In genomic region chr5:44774279-44774880, GRCh38 we compare ENCODE assay signal across 8 cellular contexts. TPM values are rescaled to one million over a fixed set of nuclear protein-coding genes. Genes with fewer than 3 reads are reported as not detected.
A peak's percentile ranks its signal among the peaks of the same experiment; 100 is the strongest.
DNase-seq lines count a peak whose midpoint lies in the region; ATAC-seq and TF ChIP-seq lines count a peak whose summit lies in the region.

No MANE protein-coding gene starts in this region.

- H3K9me3 Mint-ChIP-seq in CD4-positive, alpha-beta memory T cell = no peaks in the 10 kb centered on the region
- no peaks in the 10 kb centered on the region for H3K9me3 Mint-ChIP-seq in stimulated activated memory B cell treated with anti-CD40 and anti-IgM and Interleukin-4, amounts not matched to agents 10 μg/mL and 1 μg/mL and 100 μg/mL, for 72 hours
- H3K9me3 Mint-ChIP-seq in activated CD8-positive, alpha-beta memory T cell treated with anti-CD3 and anti-CD28 coated beads, Interleukin-2, amount 10 ng/mL, durations not matched to agents 7 days and 5 days (ENCODE audit: low read depth) = no peaks in the 10 kb centered on the region

- H3K27ac ChIP-seq in CD4-positive, alpha-beta memory T cell (ENCODE audit: low read depth, low read length) = no peak overlapping the region
- no peak overlapping the region for H3K27ac ChIP-seq in Karpas-422 (ENCODE audit: low read length)
- no peak overlapping the region for H3K27ac ChIP-seq in RWPE2 (ENCODE audit: poor library complexity, severe bottlenecking)

- no peaks in the 10 kb centered on the region for H3K9me3 ChIP-seq in CD4-positive, alpha-beta memory T cell (ENCODE audit: control insufficient read depth in 1 of 2, low read length in 2 of 2)
- no peaks in the 10 kb centered on the region for H3K9me3 ChIP-seq in Karpas-422 (ENCODE audit: low read length)
- H3K9me3 ChIP-seq in RWPE2 (ENCODE audit: severe bottlenecking) = no peaks in the 10 kb centered on the region

- H3K4me2 ChIP-seq in Karpas-422 (ENCODE audit: low read depth, low read length, poor library complexity, severe bottlenecking) = no peak overlapping the region

- DNase-seq in CD4-positive, alpha-beta memory T cell = peak in 4 of 5 donors; percentile 13 to 21 (median 18)
- DNase-seq in GM19240 (ENCODE audit: insufficient read length, low spot score) = peak; percentile 0
- DNase-seq in Karpas-422 = peak; percentile 81
- DNase-seq in RWPE2 (ENCODE audit: low spot score) = no peak
- peak; percentile 78 for DNase-seq in fibroblast of peridontal ligament (ENCODE audit: extremely low read depth)
- peak; percentile 8 for DNase-seq in retinal pigment epithelial cell (ENCODE audit: low read depth)
- DNase-seq in activated CD8-positive, alpha-beta memory T cell treated with anti-CD3 and anti-CD28 coated beads, Interleukin-2, amount 10 ng/mL, durations not matched to agents 7 days and 5 days = no peak

- no peaks in the 10 kb centered on the region for H3K9me2 ChIP-seq in Karpas-422 (replicated peaks; ENCODE audit: insufficient read depth, low read length)

- H3K36me3 ChIP-seq in CD4-positive, alpha-beta memory T cell (ENCODE audit: insufficient read depth, low read length) = no peaks in the 10 kb centered on the region
- H3K36me3 ChIP-seq in Karpas-422 (ENCODE audit: insufficient read depth, low read length) = 0 out of 2 replicates have a peak, but pooled peaks cover 6% of the 10 kb centered on the region
- no peaks in the 10 kb centered on the region for H3K36me3 ChIP-seq in RWPE2 (ENCODE audit: low read depth)

- H3K27me3 ChIP-seq in CD4-positive, alpha-beta memory T cell (ENCODE audit: insufficient read depth, low read length) = no peaks in the 10 kb centered on the region
- H3K27me3 ChIP-seq in Karpas-422 (ENCODE audit: low read length) (no peaks in the 10 kb centered on the region), RWPE2 (ENCODE audit: insufficient read depth, poor library complexity, severe bottlenecking) (no peaks in the 10 kb centered on the region)

- no peak overlapping the region for H2AFZ ChIP-seq in Karpas-422 (ENCODE audit: low read length)

- POLR2A ChIA-PET in CD4-positive, alpha-beta memory T cell (lab: Charles Lee; ENCODE audit: partially characterized antibody) = no interaction called here

- H3K4me1 Mint-ChIP-seq in CD4-positive, alpha-beta memory T cell = no peaks in the 10 kb centered on the region
- no peaks in the 10 kb centered on the region for H3K4me1 Mint-ChIP-seq in stimulated activated memory B cell treated with anti-CD40 and anti-IgM and Interleukin-4, amounts not matched to agents 10 μg/mL and 1 μg/mL and 100 μg/mL, for 72 hours
- no peaks in the 10 kb centered on the region for H3K4me1 Mint-ChIP-seq in activated CD8-positive, alpha-beta memory T cell treated with anti-CD3 and anti-CD28 coated beads, Interleukin-2, amount 10 ng/mL, durations not matched to agents 7 days and 5 days

- intact Hi-C loops in CD4-positive, alpha-beta memory T cell (cut with micrococcal nuclease) = loop anchor here (2.0 to 5.0 kb wide), 2 partner anchors 238 to 1142 kb away; no protein-coding TSS in a partner anchor

- CTCF ChIA-PET in CD4-positive, alpha-beta memory T cell (lab: Charles Lee; ENCODE audit: partially characterized antibody) = interaction anchor here (1.0 to 1.4 kb wide), 4 partner anchors 10 to 1143 kb away, joined by 3 to 5 read pairs (median 4); no protein-coding TSS in a partner anchor
- CTCF ChIA-PET in activated CD8-positive, alpha-beta memory T cell treated with anti-CD3 and anti-CD28 coated beads, Interleukin-2, amount 10 ng/mL, durations not matched to agents 7 days and 5 days (lab: Charles Lee) = interaction anchor here (1.0 to 1.8 kb wide), 2 partner anchors 228 to 1143 kb away, joined by 3 to 6 read pairs; no protein-coding TSS in a partner anchor

- H3K9ac ChIP-seq in Karpas-422 (ENCODE audit: low read length) = no peak overlapping the region

- H3K27me3 Mint-ChIP-seq in CD4-positive, alpha-beta memory T cell = peaks cover 6 to 9% of the 10 kb centered on the region in 2 donors
- peaks cover 8% of the 10 kb centered on the region for H3K27me3 Mint-ChIP-seq in stimulated activated memory B cell treated with anti-CD40 and anti-IgM and Interleukin-4, amounts not matched to agents 10 μg/mL and 1 μg/mL and 100 μg/mL, for 72 hours
- H3K27me3 Mint-ChIP-seq in activated CD8-positive, alpha-beta memory T cell treated with anti-CD3 and anti-CD28 coated beads, Interleukin-2, amount 10 ng/mL, durations not matched to agents 7 days and 5 days = peaks cover 11% of the 10 kb centered on the region

- H3K36me3 Mint-ChIP-seq in CD4-positive, alpha-beta memory T cell = no peaks in the 10 kb centered on the region
- no peaks in the 10 kb centered on the region for H3K36me3 Mint-ChIP-seq in stimulated activated memory B cell treated with anti-CD40 and anti-IgM and Interleukin-4, amounts not matched to agents 10 μg/mL and 1 μg/mL and 100 μg/mL, for 72 hours
- H3K36me3 Mint-ChIP-seq in activated CD8-positive, alpha-beta memory T cell treated with anti-CD3 and anti-CD28 coated beads, Interleukin-2, amount 10 ng/mL, durations not matched to agents 7 days and 5 days = no peaks in the 10 kb centered on the region

- 0 out of 2 replicates have a peak, but pooled peaks cover 4% of the 10 kb centered on the region for H4K20me1 ChIP-seq in Karpas-422 (ENCODE audit: insufficient read depth, low read depth, low read length)

- H3K27ac Mint-ChIP-seq in CD4-positive, alpha-beta memory T cell = no peak overlapping the region
- no peak overlapping the region for H3K27ac Mint-ChIP-seq in stimulated activated memory B cell treated with anti-CD40 and anti-IgM and Interleukin-4, amounts not matched to agents 10 μg/mL and 1 μg/mL and 100 μg/mL, for 72 hours
- H3K27ac Mint-ChIP-seq in activated CD8-positive, alpha-beta memory T cell treated with anti-CD3 and anti-CD28 coated beads, Interleukin-2, amount 10 ng/mL, durations not matched to agents 7 days and 5 days = no peak overlapping the region

- no peak overlapping the region for H3K4me3 Mint-ChIP-seq in CD4-positive, alpha-beta memory T cell
- H3K4me3 Mint-ChIP-seq in stimulated activated memory B cell treated with anti-CD40 and anti-IgM and Interleukin-4, amounts not matched to agents 10 μg/mL and 1 μg/mL and 100 μg/mL, for 72 hours = no peak overlapping the region
- H3K4me3 Mint-ChIP-seq in activated CD8-positive, alpha-beta memory T cell treated with anti-CD3 and anti-CD28 coated beads, Interleukin-2, amount 10 ng/mL, durations not matched to agents 7 days and 5 days = no peak overlapping the region

- peak; percentile 64; the same call in 1 of the 3 replicates for ATAC-seq in RWPE2 (ENCODE audit: low read depth)
- no peak for ATAC-seq in stimulated activated memory B cell treated with anti-CD40 and anti-IgM and Interleukin-4, amounts not matched to agents 10 μg/mL and 1 μg/mL and 100 μg/mL, for 72 hours
- no peak for ATAC-seq in activated CD8-positive, alpha-beta memory T cell treated with anti-CD3 and anti-CD28 coated beads, Interleukin-2, amount 10 ng/mL, durations not matched to agents 7 days and 5 days

- 0 out of 2 replicates have a peak, but pooled peaks cover 4% of the 10 kb centered on the region for H3K79me2 ChIP-seq in Karpas-422 (ENCODE audit: low read length)

- no peak overlapping the region for H3K4me3 ChIP-seq in CD4-positive, alpha-beta memory T cell (ENCODE audit: low read length in 2 of 2)
- H3K4me3 ChIP-seq in Karpas-422 (ENCODE audit: low read length) = no peak overlapping the region
- no peak overlapping the region for H3K4me3 ChIP-seq in RWPE2 (ENCODE audit: severe bottlenecking)
- H3K4me3 ChIP-seq in retinal pigment epithelial cell (ENCODE audit: low read length) = no peak overlapping the region

- TF ChIP-seq CTCF in RWPE2 (IDR thresholded peaks at IDR 0.05; ENCODE audit: poor library complexity, severe bottlenecking) (peak; percentile 84), retinal pigment epithelial cell (conservative IDR thresholded peaks at IDR 0.05; ENCODE audit: low read depth, low read length) (peak; percentile 43)

- H3K4me1 ChIP-seq in CD4-positive, alpha-beta memory T cell (ENCODE audit: insufficient read depth, low read length) = no peaks in the 10 kb centered on the region
- H3K4me1 ChIP-seq in Karpas-422 (ENCODE audit: low read length) = peaks cover 16% of the 10 kb centered on the region
- H3K4me1 ChIP-seq in RWPE2 (ENCODE audit: insufficient read depth, poor library complexity, severe bottlenecking) = no peaks in the 10 kb centered on the region

RNA-seq across cellular contexts. Expression of gene MRPS30, which starts 34.4 kb away (rescaled TPM):
- total RNA-seq in CD4-positive, alpha-beta memory T cell = 10 to 100 TPM; 54.1 to 56.1 TPM
- 10 to 100 TPM; 67.7 to 68.2 TPM for polyA plus RNA-seq in CD4-positive, alpha-beta memory T cell
- total RNA-seq in Karpas-422 (2014; rRNA removed; shearing (Covaris generic); ENCODE audit: low replicate concordance) = 63.9 and 71.2 TPM in 2 replicates
- total RNA-seq in activated CD8-positive, alpha-beta memory T cell treated with anti-CD3 and anti-CD28 coated beads, Interleukin-2, amount 10 ng/mL, durations not matched to agents 7 days and 5 days = 10 to 100 TPM; 37.9 to 48.4 TPM

Comparison
In these comparisons a context has a peak if more than half of its experiments do, and no peak if none do; other contexts are left out.
1. DNase-seq: peak in CD4-positive, alpha-beta memory T cell (4 of 5), GM19240 (single experiment), Karpas-422 (single experiment), fibroblast of peridontal ligament (single experiment) and retinal pigment epithelial cell (single experiment); none in RWPE2 (single experiment) and activated CD8-positive, alpha-beta memory T cell treated with anti-CD3 and anti-CD28 coated beads, Interleukin-2, amount 10 ng/mL, durations not matched to agents 7 days and 5 days (single experiment).